ENCODE assay signal across 7 cellular contexts in the genomic region with DNA sequence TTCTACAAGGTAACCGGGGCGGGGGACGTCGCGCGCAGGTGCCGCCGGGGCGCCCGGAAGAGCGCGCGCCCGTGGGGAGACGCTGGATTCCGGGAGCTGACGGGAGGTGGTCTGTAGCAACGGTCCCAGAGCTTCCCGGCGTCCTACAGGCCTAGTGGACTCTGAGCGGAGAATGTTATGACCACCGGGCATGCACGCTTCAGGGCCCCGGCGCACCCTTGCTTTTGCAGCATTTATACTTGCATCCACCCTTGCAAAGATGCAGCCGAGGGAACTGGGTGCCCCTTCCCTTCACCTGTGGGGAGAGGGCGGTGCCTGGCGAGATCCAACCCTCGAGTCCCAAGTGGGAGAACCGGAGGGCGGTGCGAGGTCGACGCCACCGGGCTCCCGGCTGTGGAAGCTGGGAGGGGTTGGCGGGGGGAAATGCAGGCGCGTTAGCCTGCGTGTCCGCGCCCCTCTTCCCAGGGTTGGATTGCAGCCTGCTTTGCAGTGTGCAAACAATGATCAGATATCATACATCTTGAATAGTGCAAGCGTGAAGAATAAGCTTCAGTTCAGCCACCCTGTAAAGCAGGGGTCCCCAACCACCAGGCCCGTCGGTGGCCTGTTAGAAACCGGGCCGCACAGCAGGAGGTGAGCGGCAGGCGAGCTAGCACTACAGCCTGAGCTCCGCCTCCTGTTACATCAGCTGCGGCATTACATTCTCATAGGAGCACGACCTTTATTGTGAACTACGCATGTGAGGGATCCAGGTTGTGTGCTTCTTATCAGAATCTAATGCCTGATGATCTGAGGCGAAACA.
DNase-seq lines count a peak whose midpoint lies in the region; ATAC-seq and TF ChIP-seq lines count a peak whose summit lies in the region.

No MANE protein-coding gene starts in this region.

- DNase-seq in NCI-H2227 treated with DMSO at 0.1 percent for 48 hours (lab: John Stamatoyannopoulos, UW) (peak; percentile 81), choroid plexus epithelial cell (ENCODE audit: low read depth) (peak; percentile 91), left kidney (ENCODE audit: low read depth, low spot score) (peak; percentile 80)
- peak; percentile 62 for DNase-seq in activated CD4-positive, CD25-positive, alpha-beta regulatory T cell treated with anti-CD3 and anti-CD28 coated beads, Interleukin-2, amount 50 U/mL, for 72 hours
- peak; percentile 68 for DNase-seq in stimulated activated CD4-positive, alpha-beta T cell treated with anti-CD3 and anti-CD28 coated beads, Interleukin-2, amount 100 ng/mL, for 4 hours (ENCODE audit: low read depth)

- no peak for TF ChIP-seq CTCF in choroid plexus epithelial cell (conservative IDR thresholded peaks at IDR 0.05; ENCODE audit: low read depth, low read length)

- peak overlapping the region; percentile 88 for H3K4me3 ChIP-seq in choroid plexus epithelial cell (ENCODE audit: low read depth, low read length)

- ATAC-seq in GM18498 (IDR thresholded peaks at IDR 0.05; ENCODE audit: unreplicated experiment): peak; percentile 30
- peak; percentile 34 for ATAC-seq in HG03095 (IDR thresholded peaks at IDR 0.05; ENCODE audit: unreplicated experiment)

Comparison
In these comparisons a context has a peak if more than half of its experiments do, and no peak if none do; other contexts are left out.
1. Peak in every context shown above with its lines: DNase-seq, ATAC-seq and H3K4me3 ChIP-seq.